Comparison of ENCODE assay signal across 9 cellular contexts in genomic region chr11:44563716-44564115, GRCh38. TPM values are rescaled to one million over a fixed set of nuclear protein-coding genes. Genes with fewer than 3 reads are reported as not detected.
DNase-seq lines count a peak whose midpoint lies in the region; ATAC-seq and TF ChIP-seq lines count a peak whose summit lies in the region.
"Had no signal": no experiment of that assay in that cellular context is flagged by ENCODE, and none has a peak within 500 bp of the region (broad histone marks: within the 10 kb centered on the region; RNA-seq: fewer than 3 reads in every experiment).

No MANE protein-coding gene starts in this region.

- H3K9me3 ChIP-seq in lower lobe of right lung (no peaks in the 10 kb centered on the region), stomach smooth muscle (ENCODE audit: control insufficient read depth in 2 of 2, low read length in 2 of 2) (no peaks in the 10 kb centered on the region)

- ATAC-seq in lower lobe of right lung (no peak), GM18517 (IDR thresholded peaks at IDR 0.05; ENCODE audit: unreplicated experiment) (no peak), HG03565 (IDR thresholded peaks at IDR 0.05; ENCODE audit: unreplicated experiment) (no peak)

- peaks cover 1% of the 10 kb centered on the region; the same call in 1 of the 2 replicates for H3K27me3 Mint-ChIP-seq in HFFc6 (ENCODE audit: insufficient read depth)

- DNase-seq in HFFc6: peak; percentile 10
- DNase-seq in brain microvascular endothelial cell: peak; percentile 70
- no peak for DNase-seq in lower lobe of right lung
- no peak for DNase-seq in stimulated activated CD4-positive, alpha-beta T cell treated with anti-CD3 and anti-CD28 coated beads, Interleukin-4, amount 100 ng/mL, for 4 hours
- DNase-seq in NCI-H146 (lab: John Stamatoyannopoulos, UW): no peak
- DNase-seq: KG1 had no signal

- H3K4me1 ChIP-seq in lower lobe of right lung (peaks cover 57% of the 10 kb centered on the region), stomach smooth muscle (ENCODE audit: control insufficient read depth, insufficient read depth, low read length) (peaks cover 36% of the 10 kb centered on the region)

- H3K27me3 ChIP-seq in brain microvascular endothelial cell (replicated peaks) (no peaks in the 10 kb centered on the region), lower lobe of right lung (ENCODE audit: low read depth) (no peaks in the 10 kb centered on the region), stomach smooth muscle (ENCODE audit: control insufficient read depth in 1 of 2, insufficient read depth in 2 of 2, low read length in 2 of 2) (no peaks in the 10 kb centered on the region)

- intact Hi-C loops in lower lobe of right lung (cut with DNase I): no loop called here

- in situ Hi-C loops in brain microvascular endothelial cell (cut with HindIII; ENCODE audit: low pct_ligation_motif_present, low sequenced_read_pairs): no loop called here

- peak overlapping the region; percentile 99 for H3K27ac Mint-ChIP-seq in HFFc6

- no peak for TF ChIP-seq CTCF in HFFc6 (IDR thresholded peaks at IDR 0.05)
- no peak for TF ChIP-seq CTCF in brain microvascular endothelial cell (IDR thresholded peaks at IDR 0.05; ENCODE audit: low read depth, low read length, missing control alignments)
- no peak for TF ChIP-seq CTCF in lower lobe of right lung (IDR thresholded peaks at IDR 0.05)

- peak overlapping the region; percentile 88 for H3K27ac ChIP-seq in brain microvascular endothelial cell
- peak overlapping the region; percentile 98 for H3K27ac ChIP-seq in lower lobe of right lung
- H3K27ac ChIP-seq in stomach smooth muscle (ENCODE audit: low read length): peak overlapping the region; percentile 98

- H3K4me1 Mint-ChIP-seq in HFFc6 (ENCODE audit: low read depth): peaks cover 25% of the 10 kb centered on the region

- H3K4me3 ChIP-seq in brain microvascular endothelial cell (ENCODE audit: low read depth, low read length) (no peak overlapping the region), lower lobe of right lung (no peak overlapping the region), stomach smooth muscle (ENCODE audit: low read length in 2 of 2) (peak overlapping the region in 1 of 2 donors; percentile 73)

- H3K4me3 Mint-ChIP-seq in HFFc6: no peak overlapping the region

- H3K36me3 ChIP-seq in brain microvascular endothelial cell (replicated peaks) (no peaks in the 10 kb centered on the region), lower lobe of right lung (no peaks in the 10 kb centered on the region), stomach smooth muscle (ENCODE audit: control insufficient read depth in 2 of 2, insufficient read depth in 2 of 2, low read length in 2 of 2) (no peaks in the 10 kb centered on the region)

- H3K9me3 Mint-ChIP-seq in HFFc6: no peaks in the 10 kb centered on the region

- peak overlapping the region in 1 of 2 donors; percentile 13 for H3K9ac ChIP-seq in stomach smooth muscle (ENCODE audit: low read length in 2 of 2)

- no peaks in the 10 kb centered on the region for H3K36me3 Mint-ChIP-seq in HFFc6 (ENCODE audit: low read depth)

RNA-seq across cellular contexts. Expression of gene CD82, which starts 1.7 kb away (rescaled TPM):
- total RNA-seq in HFFc6 (2021; fragmentation: NEBNext Ultra II Directional; extraction: Animal tissue kit (Norgen Biotek cat#: 25700)): 10 to 100 TPM; 17.3 to 31.7 (median 20.7) TPM
- total RNA-seq in lower lobe of right lung: 129 TPM

Comparison
In these comparisons a context has a peak if more than half of its experiments do, and no peak if none do; other contexts are left out.
1. DNase-seq: peak in HFFc6 (single experiment) and brain microvascular endothelial cell (single experiment); none in lower lobe of right lung (single experiment), stimulated activated CD4-positive, alpha-beta T cell treated with anti-CD3 and anti-CD28 coated beads, Interleukin-4, amount 100 ng/mL, for 4 hours (0 of 2) and NCI-H146 (single experiment).
2. Peak in every context shown above with its lines, with median percentiles within 50 percentile points of each other: H3K27ac ChIP-seq.